In genomic region chr16:58866935-58867334, GRCh38 we compare ENCODE assay signal across 19 cellular contexts.
"Had no signal": no experiment of that assay in that cellular context is flagged by ENCODE, and none has a peak within 500 bp of the region (broad histone marks: within the 10 kb centered on the region; RNA-seq: fewer than 3 reads in every experiment).

No MANE protein-coding gene starts in this region.

- H3K9me3 ChIP-seq: SJCRH30 had no signal

- H3K27ac ChIP-seq: HL-60, RWPE1, SJCRH30 had no signal

- DNase-seq: KBM-7, MV-4-11, NCI-H1048, NCI-H1105, NCI-H1417, NCI-H1436 treated with DMSO at 0.1 percent for 48 hours, NCI-H1694, NCI-H187 treated with DMSO at 0.1 percent for 48 hours, NCI-H2029 treated with DMSO at 0.1 percent for 48 hours, NCI-H2107, NCI-H2227 treated with DMSO at 0.1 percent for 48 hours, NCI-H524, NCI-H526 treated with DMSO at 0.1 percent for 48 hours, NCI-H774, SHP77 treated with DMSO at 0.1 percent for 48 hours, SJCRH30 had no signal

- H3K36me3 ChIP-seq: SJCRH30 had no signal

- H3K4me1 ChIP-seq: SJCRH30 had no signal

- ATAC-seq: SK-N-SH treated with all-trans-retinoic acid at 6 μM for 48 hours had no signal

- H3K4me3 ChIP-seq: SJCRH30 had no signal

- H3K27me3 ChIP-seq: SJCRH30 had no signal
